Comparison of ENCODE assay signal across 1 cellular context in genomic region chrX:2627272-2627867, GRCh38.
TF ChIP-seq lines count a peak whose summit lies in the region.

No MANE protein-coding gene starts in this region.

TF ChIP-seq in HepG2, 621 proteins besides CTCF, POLR2A, EP300 and RAD21 (continued from another document):
- TF ChIP-seq, protein P1, sequence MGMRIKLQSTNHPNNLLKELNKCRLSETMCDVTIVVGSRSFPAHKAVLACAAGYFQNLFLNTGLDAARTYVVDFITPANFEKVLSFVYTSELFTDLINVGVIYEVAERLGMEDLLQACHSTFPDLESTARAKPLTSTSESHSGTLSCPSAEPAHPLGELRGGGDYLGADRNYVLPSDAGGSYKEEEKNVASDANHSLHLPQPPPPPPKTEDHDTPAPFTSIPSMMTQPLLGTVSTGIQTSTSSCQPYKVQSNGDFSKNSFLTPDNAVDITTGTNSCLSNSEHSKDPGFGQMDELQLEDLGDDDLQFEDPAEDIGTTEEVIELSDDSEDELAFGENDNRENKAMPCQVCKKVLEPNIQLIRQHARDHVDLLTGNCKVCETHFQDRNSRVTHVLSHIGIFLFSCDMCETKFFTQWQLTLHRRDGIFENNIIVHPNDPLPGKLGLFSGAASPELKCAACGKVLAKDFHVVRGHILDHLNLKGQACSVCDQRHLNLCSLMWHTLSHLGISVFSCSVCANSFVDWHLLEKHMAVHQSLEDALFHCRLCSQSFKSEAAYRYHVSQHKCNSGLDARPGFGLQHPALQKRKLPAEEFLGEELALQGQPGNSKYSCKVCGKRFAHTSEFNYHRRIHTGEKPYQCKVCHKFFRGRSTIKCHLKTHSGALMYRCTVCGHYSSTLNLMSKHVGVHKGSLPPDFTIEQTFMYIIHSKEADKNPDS (CRISPR knock-in tag; IDR thresholded peaks at IDR 0.05), result no peak
- TF ChIP-seq, protein P2, sequence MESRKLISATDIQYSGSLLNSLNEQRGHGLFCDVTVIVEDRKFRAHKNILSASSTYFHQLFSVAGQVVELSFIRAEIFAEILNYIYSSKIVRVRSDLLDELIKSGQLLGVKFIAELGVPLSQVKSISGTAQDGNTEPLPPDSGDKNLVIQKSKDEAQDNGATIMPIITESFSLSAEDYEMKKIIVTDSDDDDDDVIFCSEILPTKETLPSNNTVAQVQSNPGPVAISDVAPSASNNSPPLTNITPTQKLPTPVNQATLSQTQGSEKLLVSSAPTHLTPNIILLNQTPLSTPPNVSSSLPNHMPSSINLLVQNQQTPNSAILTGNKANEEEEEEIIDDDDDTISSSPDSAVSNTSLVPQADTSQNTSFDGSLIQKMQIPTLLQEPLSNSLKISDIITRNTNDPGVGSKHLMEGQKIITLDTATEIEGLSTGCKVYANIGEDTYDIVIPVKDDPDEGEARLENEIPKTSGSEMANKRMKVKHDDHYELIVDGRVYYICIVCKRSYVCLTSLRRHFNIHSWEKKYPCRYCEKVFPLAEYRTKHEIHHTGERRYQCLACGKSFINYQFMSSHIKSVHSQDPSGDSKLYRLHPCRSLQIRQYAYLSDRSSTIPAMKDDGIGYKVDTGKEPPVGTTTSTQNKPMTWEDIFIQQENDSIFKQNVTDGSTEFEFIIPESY (CRISPR knock-in tag; IDR thresholded peaks at IDR 0.05), result no peak
- TF ChIP-seq PAXIP1 (CRISPR knock-in tag; conservative IDR thresholded peaks at IDR 0.05) (no peak), PBX2 (CRISPR knock-in tag; IDR thresholded peaks at IDR 0.05) (no peak), KLF16 (CRISPR knock-in tag; IDR thresholded peaks at IDR 0.05) (0 out of 4 replicates have a peak, but pooled peaks of 1 of the 2 experiments have one; percentile 26), SRSF9 (IDR thresholded peaks at IDR 0.05; ENCODE audit: borderline replicate concordance, insufficient read depth, low read depth, low read length, poor library complexity, severe bottlenecking) (no peak), DMAP1 (CRISPR knock-in tag; IDR thresholded peaks at IDR 0.05) (no peak), ZSCAN30 (CRISPR knock-in tag; IDR thresholded peaks at IDR 0.05) (no peak), ZFX (CRISPR knock-in tag; IDR thresholded peaks at IDR 0.05; ENCODE audit: low read depth) (0 out of 2 replicates have a peak, but pooled peaks have one; percentile 18), TBP (CRISPR knock-in tag; IDR thresholded peaks at IDR 0.05) (no peak), FOXA1 (IDR thresholded peaks at IDR 0.05) (no peak), FOXA1 (CRISPR knock-in tag; IDR thresholded peaks at IDR 0.05) (no peak), ZHX1 (CRISPR knock-in tag; IDR thresholded peaks at IDR 0.05; ENCODE audit: low read depth) (no peak), POGZ (CRISPR knock-in tag; IDR thresholded peaks at IDR 0.05) (peak; percentile 19; the same call in 1 of the 2 replicates), ZSCAN9 (CRISPR knock-in tag; IDR thresholded peaks at IDR 0.05; ENCODE audit: borderline replicate concordance) (no peak), CBX1 (IDR thresholded peaks at IDR 0.05; ENCODE audit: low read depth) (no peak), HDAC2 (CRISPR knock-in tag; IDR thresholded peaks at IDR 0.05) (no peak), ZFY (CRISPR knock-in tag; IDR thresholded peaks at IDR 0.05) (peak; percentile 26; the same call in 1 of the 2 replicates)
- TF ChIP-seq, protein P3, sequence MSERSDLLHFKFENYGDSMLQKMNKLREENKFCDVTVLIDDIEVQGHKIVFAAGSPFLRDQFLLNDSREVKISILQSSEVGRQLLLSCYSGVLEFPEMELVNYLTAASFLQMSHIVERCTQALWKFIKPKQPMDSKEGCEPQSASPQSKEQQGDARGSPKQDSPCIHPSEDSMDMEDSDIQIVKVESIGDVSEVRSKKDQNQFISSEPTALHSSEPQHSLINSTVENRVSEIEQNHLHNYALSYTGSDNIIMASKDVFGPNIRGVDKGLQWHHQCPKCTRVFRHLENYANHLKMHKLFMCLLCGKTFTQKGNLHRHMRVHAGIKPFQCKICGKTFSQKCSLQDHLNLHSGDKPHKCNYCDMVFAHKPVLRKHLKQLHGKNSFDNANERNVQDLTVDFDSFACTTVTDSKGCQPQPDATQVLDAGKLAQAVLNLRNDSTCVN (CRISPR knock-in tag; IDR thresholded peaks at IDR 0.05; ENCODE audit: borderline replicate concordance), result no peak
- TF ChIP-seq, protein P4, sequence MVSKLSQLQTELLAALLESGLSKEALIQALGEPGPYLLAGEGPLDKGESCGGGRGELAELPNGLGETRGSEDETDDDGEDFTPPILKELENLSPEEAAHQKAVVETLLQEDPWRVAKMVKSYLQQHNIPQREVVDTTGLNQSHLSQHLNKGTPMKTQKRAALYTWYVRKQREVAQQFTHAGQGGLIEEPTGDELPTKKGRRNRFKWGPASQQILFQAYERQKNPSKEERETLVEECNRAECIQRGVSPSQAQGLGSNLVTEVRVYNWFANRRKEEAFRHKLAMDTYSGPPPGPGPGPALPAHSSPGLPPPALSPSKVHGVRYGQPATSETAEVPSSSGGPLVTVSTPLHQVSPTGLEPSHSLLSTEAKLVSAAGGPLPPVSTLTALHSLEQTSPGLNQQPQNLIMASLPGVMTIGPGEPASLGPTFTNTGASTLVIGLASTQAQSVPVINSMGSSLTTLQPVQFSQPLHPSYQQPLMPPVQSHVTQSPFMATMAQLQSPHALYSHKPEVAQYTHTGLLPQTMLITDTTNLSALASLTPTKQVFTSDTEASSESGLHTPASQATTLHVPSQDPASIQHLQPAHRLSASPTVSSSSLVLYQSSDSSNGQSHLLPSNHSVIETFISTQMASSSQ (IDR thresholded peaks at IDR 0.05; ENCODE audit: low read depth), result no peak
- TF ChIP-seq, protein P4 (CRISPR knock-in tag; IDR thresholded peaks at IDR 0.05; ENCODE audit: borderline replicate concordance), result no peak
